ENCODE assay signal across 8 cellular contexts in genomic region chr3:66037330-66037985, GRCh38. TPM values are rescaled to one million over a fixed set of nuclear protein-coding genes. Genes with fewer than 3 reads are reported as not detected.
DNase-seq lines count a peak whose midpoint lies in the region; ATAC-seq and FAIRE-seq lines count a peak whose summit lies in the region.

No MANE protein-coding gene starts in this region.

- peaks cover 12% of the 10 kb centered on the region for H3K4me1 Mint-ChIP-seq in activated CD4-positive, alpha-beta T cell treated with anti-CD3 and anti-CD28 coated beads, Interleukin-2, amount 10 ng/mL, durations not matched to agents 24 days and 14 days

- intact Hi-C loops in activated CD4-positive, alpha-beta T cell treated with anti-CD3 and anti-CD28 coated beads, Interleukin-2, amount 10 ng/mL, durations not matched to agents 24 days and 14 days (cut with micrococcal nuclease): loop anchor here (10.0 kb wide), 1 partner anchor 267 kb away; no protein-coding TSS in a partner anchor

- H3K36me3 ChIP-seq in SJCRH30 (no peaks in the 10 kb centered on the region), muscle layer of duodenum (ENCODE audit: control insufficient read depth in 1 of 2, insufficient read depth in 2 of 2, low read length in 2 of 2) (no peaks in the 10 kb centered on the region)

- H3K36me3 Mint-ChIP-seq in activated CD4-positive, alpha-beta T cell treated with anti-CD3 and anti-CD28 coated beads, Interleukin-2, amount 10 ng/mL, durations not matched to agents 24 days and 14 days (ENCODE audit: low read depth): peaks cover 2% of the 10 kb centered on the region

- ATAC-seq in esophagus mucosa (peak; percentile 49), GM19452 (IDR thresholded peaks at IDR 0.05; ENCODE audit: unreplicated experiment) (no peak)

- FAIRE-seq in HTR-8/SVneo (lab: Jason Lieb, UNC): no peak

- no peaks in the 10 kb centered on the region for H3K9me3 Mint-ChIP-seq in activated CD4-positive, alpha-beta T cell treated with anti-CD3 and anti-CD28 coated beads, Interleukin-2, amount 10 ng/mL, durations not matched to agents 24 days and 14 days

- peak overlapping the region; percentile 96 for H3K4me3 Mint-ChIP-seq in activated CD4-positive, alpha-beta T cell treated with anti-CD3 and anti-CD28 coated beads, Interleukin-2, amount 10 ng/mL, durations not matched to agents 24 days and 14 days

- H3K27me3 ChIP-seq in SJCRH30 (no peaks in the 10 kb centered on the region), muscle layer of duodenum (ENCODE audit: low read depth, low read length) (no peaks in the 10 kb centered on the region)

- peaks cover 59% of the 10 kb centered on the region for H3K27me3 Mint-ChIP-seq in activated CD4-positive, alpha-beta T cell treated with anti-CD3 and anti-CD28 coated beads, Interleukin-2, amount 10 ng/mL, durations not matched to agents 24 days and 14 days

- H3K27ac ChIP-seq in SJCRH30 (peak overlapping the region; percentile 71), muscle layer of duodenum (ENCODE audit: low read length) (peak overlapping the region; percentile 72)

- no peaks in the 10 kb centered on the region for H3K9me3 ChIP-seq in SJCRH30 (replicated peaks)
- H3K9me3 ChIP-seq in muscle layer of duodenum (ENCODE audit: control insufficient read depth in 1 of 2, low read length in 2 of 2): no peaks in the 10 kb centered on the region

- H3K4me3 ChIP-seq in SJCRH30 (peak overlapping the region; percentile 72), muscle layer of duodenum (ENCODE audit: low read depth in 1 of 2, low read length in 2 of 2) (peak overlapping the region; percentile 73 to 77)

- H3K4me1 ChIP-seq in SJCRH30: no peaks in the 10 kb centered on the region
- peaks cover 0 to 13% of the 10 kb centered on the region in 2 donors for H3K4me1 ChIP-seq in muscle layer of duodenum (ENCODE audit: control insufficient read depth in 1 of 2, insufficient read depth in 2 of 2, low read length in 2 of 2)

- no peak for DNase-seq in activated CD4-positive, alpha-beta T cell treated with anti-CD3 and anti-CD28 coated beads, Interleukin-2, amount 10 ng/mL, durations not matched to agents 24 days and 14 days
- DNase-seq in activated CD4-positive, alpha-beta T cell treated with anti-CD3 and anti-CD28 coated beads, Interleukin-2, amount 50 U/mL, for 1 hour: no peak
- DNase-seq in SJCRH30 (peak; percentile 41 to 46), HTR-8/SVneo (ENCODE audit: insufficient read length, low spot score) (no peak)
- no peak for DNase-seq in stimulated activated CD4-positive, alpha-beta T cell treated with anti-CD3 and anti-CD28 coated beads, Interleukin-12 subunit alpha, Interleukin-12 subunit beta, amount 100 ng/mL, for 4 hours

- H3K27ac Mint-ChIP-seq in activated CD4-positive, alpha-beta T cell treated with anti-CD3 and anti-CD28 coated beads, Interleukin-2, amount 10 ng/mL, durations not matched to agents 24 days and 14 days: peak overlapping the region; percentile 51

RNA-seq across cellular contexts. Expression of gene MAGI1, which starts 1.3 kb away (rescaled TPM):
- total RNA-seq in activated CD4-positive, alpha-beta T cell treated with anti-CD3 and anti-CD28 coated beads, Interleukin-2, amount 10 ng/mL, durations not matched to agents 24 days and 14 days: 2.0 and 2.2 TPM in 2 replicates
- total RNA-seq in SJCRH30 (2014; rRNA removed; shearing (Covaris generic)): 14.5 and 16.9 TPM in 2 replicates
- total RNA-seq in esophagus mucosa: 13.7 TPM

Comparison
In these comparisons a context has a peak if more than half of its experiments do, and no peak if none do; other contexts are left out.
1. DNase-seq: peak in SJCRH30 (2 of 2); none in activated CD4-positive, alpha-beta T cell treated with anti-CD3 and anti-CD28 coated beads, Interleukin-2, amount 10 ng/mL, durations not matched to agents 24 days and 14 days (single experiment), activated CD4-positive, alpha-beta T cell treated with anti-CD3 and anti-CD28 coated beads, Interleukin-2, amount 50 U/mL, for 1 hour (single experiment), HTR-8/SVneo (single experiment) and stimulated activated CD4-positive, alpha-beta T cell treated with anti-CD3 and anti-CD28 coated beads, Interleukin-12 subunit alpha, Interleukin-12 subunit beta, amount 100 ng/mL, for 4 hours (single experiment).